Comparison of ENCODE assay signal across 28 cellular contexts in genomic region chr4:109821186-109821585, GRCh38. TPM values are rescaled to one million over a fixed set of nuclear protein-coding genes. Genes with fewer than 3 reads are reported as not detected.
DNase-seq lines count a peak whose midpoint lies in the region; ATAC-seq, FAIRE-seq and TF ChIP-seq lines count a peak whose summit lies in the region.
"Had no signal": no experiment of that assay in that cellular context is flagged by ENCODE, and none has a peak within 500 bp of the region (broad histone marks: within the 10 kb centered on the region; RNA-seq: fewer than 3 reads in every experiment).

No MANE protein-coding gene starts in this region.

- H3K4me3 ChIP-seq in breast epithelium, result no peak overlapping the region
- H3K4me3 ChIP-seq in mammary epithelial cell (replicated peaks in 1 of 3; ENCODE audit: insufficient read depth in 1 of 3, low read depth in 2 of 3, low read length in 3 of 3), result no peak overlapping the region
- H3K4me3 ChIP-seq in GM12878, result no peak overlapping the region
- H3K4me3 ChIP-seq: gastroesophageal sphincter, HAP-1, psoas muscle had no signal

- H3K4me1 ChIP-seq in breast epithelium (peaks cover 0 to 12% of the 10 kb centered on the region in 2 donors), mammary epithelial cell (ENCODE audit: insufficient read depth, low read length) (no peaks in the 10 kb centered on the region), GM12878 (ENCODE audit: control insufficient read depth, insufficient read depth, low read length) (no peaks in the 10 kb centered on the region)

- H3K9ac ChIP-seq in mammary epithelial cell (ENCODE audit: insufficient read depth, low read length), result no peak overlapping the region
- H3K9ac ChIP-seq in GM12878 (ENCODE audit: control insufficient read depth, insufficient read depth, low read length), result no peak overlapping the region

- TF ChIP-seq CTCF in breast epithelium (IDR thresholded peaks at IDR 0.05) (no peak), mammary epithelial cell (conservative IDR thresholded peaks at IDR 0.05 in 1 of 2, IDR thresholded peaks at IDR 0.05 in 1 of 2; ENCODE audit: extremely low read depth in 1 of 2, insufficient read depth in 1 of 2, low read depth in 1 of 2, low read length in 2 of 2) (no peak), GM12878 (IDR thresholded peaks at IDR 0.05 in 2 of 3, conservative IDR thresholded peaks at IDR 0.05 in 1 of 3; ENCODE audit: control insufficient read depth in 2 of 3, extremely low read depth in 1 of 3, insufficient read depth in 1 of 3, low read depth in 3 of 3, low read length in 3 of 3) (no peak)

- H3K79me2 ChIP-seq in mammary epithelial cell (ENCODE audit: insufficient read depth, low read length) (peaks cover 54% of the 10 kb centered on the region), GM12878 (ENCODE audit: control insufficient read depth, insufficient read depth, low read length) (peaks cover 18% of the 10 kb centered on the region)

- intact Hi-C loops in breast epithelium (cut with DNase I; ENCODE audit: low total_unique reads) (no loop called here), mammary epithelial cell (cut with micrococcal nuclease) (no loop called here), GM12878 (cut with micrococcal nuclease; ENCODE audit: unreplicated experiment) (no loop called here)

- peaks cover 3% of the 10 kb centered on the region for H3K36me3 ChIP-seq in breast epithelium
- H3K36me3 ChIP-seq in mammary epithelial cell (ENCODE audit: insufficient read depth, low read length), result peaks cover 42% of the 10 kb centered on the region
- H3K36me3 ChIP-seq in GM12878 (ENCODE audit: control insufficient read depth in 2 of 2, insufficient read depth in 2 of 2, low read length in 1 of 2), result peaks cover 0 to 2% of the 10 kb centered on the region in 2 experiments; a peak in 3 of 4 replicates

- TF ChIP-seq RAD21 in GM12878 (IDR thresholded peaks at IDR 0.05; ENCODE audit: insufficient read depth, low read depth, low read length), result no peak

- BruUV-seq in mammary epithelial cell (replicated peaks; lab: Mats Ljungman, UMichigan) (no TSS peak), GM12878 (replicated peaks; lab: Mats Ljungman, UMichigan) (no TSS peak)

- ATAC-seq in activated CD4-positive, CD25-positive, alpha-beta regulatory T cell treated with anti-CD3 and anti-CD28 coated beads, Interleukin-2, amount 50 U/mL, for 24 hours, result peak; percentile 59 to 74
- ATAC-seq in GM12878, result peak; percentile 11; the same call in 2 of the 3 replicates
- ATAC-seq in GM19463 (IDR thresholded peaks at IDR 0.05; ENCODE audit: unreplicated experiment), result no peak
- ATAC-seq: gastroesophageal sphincter, Panc1, psoas muscle, sciatic nerve had no signal

- 56% methylated on average over 2 of the region's 2 CpGs for WGBS in mammary epithelial cell (ENCODE audit: low coverage, missing lambda C conversion rate)
- WGBS in GM12878 (ENCODE audit: insufficient coverage, insufficient replicate concordance, low lambda C conversion rate, missing lambda C conversion rate), result 3% methylated on average over 2 of the region's 2 CpGs

- SMC1A ChIA-PET in GM12878 (lab: Charles Lee; ENCODE audit: uncharacterized antibody, unreplicated experiment), result interaction anchor here (1.2 kb wide), 1 partner anchor 16 kb away, joined by 3 read pairs; no protein-coding TSS in a partner anchor

- no peak for TF ChIP-seq POLR2A in breast epithelium (IDR thresholded peaks at IDR 0.05)
- no peak for TF ChIP-seq POLR2A in GM12878 (IDR thresholded peaks at IDR 0.05; ENCODE audit: low read depth, low read length)

- in situ Hi-C loops in mammary epithelial cell (cut with MboI; ENCODE audit: low sequenced_read_pairs in 2 of 2), result no loop called here
- in situ Hi-C loops in GM12878 (cut with MboI), result no loop called here

- H3K27me3 ChIP-seq in breast epithelium (no peaks in the 10 kb centered on the region), mammary epithelial cell (ENCODE audit: insufficient read depth, low read length) (no peaks in the 10 kb centered on the region), GM12878 (replicated peaks in 1 of 2; ENCODE audit: control insufficient read depth in 2 of 2, insufficient read depth in 2 of 2, low read length in 1 of 2) (no peaks in the 10 kb centered on the region)
- H3K27me3 ChIP-seq: gastroesophageal sphincter had no signal

- H3K27ac ChIP-seq in breast epithelium, result peak overlapping the region; percentile 5 to 56
- H3K27ac ChIP-seq in mammary epithelial cell (ENCODE audit: insufficient read depth, low read depth, low read length), result no peak overlapping the region
- H3K27ac ChIP-seq in GM12878 (ENCODE audit: control insufficient read depth, insufficient read depth), result no peak overlapping the region
- H3K27ac ChIP-seq: gastroesophageal sphincter, psoas muscle had no signal

- H3K9me3 ChIP-seq in breast epithelium, result no peaks in the 10 kb centered on the region
- no peaks in the 10 kb centered on the region for H3K9me3 ChIP-seq in mammary epithelial cell (replicated peaks; ENCODE audit: insufficient read depth, low read length)
- H3K9me3 ChIP-seq in GM12878 (replicated peaks; ENCODE audit: control insufficient read depth, insufficient read depth, low read length), result no peaks in the 10 kb centered on the region
- H3K9me3 ChIP-seq: gastroesophageal sphincter, HAP-1, psoas muscle had no signal

- RAD21 ChIA-PET in GM12878 (lab: Charles Lee; ENCODE audit: unreplicated experiment), result no interaction called here

- no peak for FAIRE-seq in GM12878 (lab: Jason Lieb, UNC)
- FAIRE-seq in RCC 7860 (lab: Jason Lieb, UNC), result no peak
- FAIRE-seq: bronchial epithelial cell, colon, G401.6 had no signal

- DNase-seq in activated CD4-positive, CD25-positive, alpha-beta regulatory T cell (lab: John Stamatoyannopoulos, UW), result no peak
- DNase-seq in breast epithelium (ENCODE audit: low spot score in 2 of 2), result no peak
- no peak for DNase-seq in mammary epithelial cell
- DNase-seq in GM12878 (ENCODE audit: low read depth, low spot score), result no peak
- DNase-seq in RCC 7860 (ENCODE audit: low spot score), result no peak
- no peak for DNase-seq in NCI-H82 treated with DMSO at 0.1 percent for 48 hours (lab: John Stamatoyannopoulos, UW; ENCODE audit: unreplicated experiment)
- DNase-seq: 8988T; activated CD4-positive, alpha-beta T cell treated with anti-CD3 and anti-CD28 coated beads, Interleukin-2, amount 50 U/mL, for 1 hour; activated effector memory CD4-positive, alpha-beta T cell treated with anti-CD3 and anti-CD28 coated beads, Interleukin-2, amount 50 U/mL, for 16 hours; DMS79; KG1; MM.1S; NCI-H2029; NCI-H526 treated with DMSO at 0.1 percent for 48 hours; psoas muscle; SHP77; stimulated activated CD4-positive, alpha-beta T cell treated with anti-CD3 and anti-CD28 coated beads, Interleukin-4, amount 100 ng/mL, for 1 hour; trophoblast cell had no signal

- CTCF ChIA-PET in mammary epithelial cell (lab: Charles Lee; ENCODE audit: low non-redundant PET) (interaction anchor here (0.6 kb wide), 1 partner anchor 388 kb away, joined by 3 read pairs; no protein-coding TSS in a partner anchor), GM12878 (lab: Yijun Ruan, JAX) (interaction anchor here (1.0 to 1.4 kb wide), 2 partner anchors 394 to 395 kb away, joined by 3 read pairs; no protein-coding TSS in a partner anchor)

- POLR2A ChIA-PET in GM12878 (lab: Charles Lee), result no interaction called here

- H2AFZ ChIP-seq in mammary epithelial cell (ENCODE audit: low read depth, low read length), result no peak overlapping the region
- no peak overlapping the region for H2AFZ ChIP-seq in GM12878 (ENCODE audit: control insufficient read depth, low read depth, low read length)

- dilution Hi-C loops in mammary epithelial cell (cut with HindIII; ENCODE audit: low sequenced_read_pairs), result no loop called here

- H4K20me1 ChIP-seq in mammary epithelial cell (ENCODE audit: insufficient read depth, low read length), result no peaks in the 10 kb centered on the region
- no peaks in the 10 kb centered on the region for H4K20me1 ChIP-seq in GM12878 (ENCODE audit: control insufficient read depth, insufficient read depth)

- no peak for TF ChIP-seq EP300 in GM12878 (IDR thresholded peaks at IDR 0.05; ENCODE audit: borderline replicate concordance in 1 of 2, control insufficient read depth in 1 of 2, low read depth in 2 of 2, low read length in 2 of 2)

- H3K4me2 ChIP-seq in mammary epithelial cell (ENCODE audit: insufficient read depth, low read depth, low read length), result no peak overlapping the region
- H3K4me2 ChIP-seq in GM12878 (ENCODE audit: control insufficient read depth, insufficient read depth), result no peak overlapping the region

RNA-seq across cellular contexts. Expression of gene GAR1, which starts 5.6 kb away (rescaled TPM):
- 1 to 10 TPM; 6.1 to 7.9 (median 7.9) TPM for total RNA-seq in breast epithelium
- 10 to 100 TPM in 1 of 2 donors, 1 to 10 TPM in 1; 3.3 to 22.7 TPM for total RNA-seq in mammary epithelial cell
- polyA plus RNA-seq in mammary epithelial cell, result 12.2 TPM
- polyA minus RNA-seq in mammary epithelial cell, result 5.1 TPM
- 3.0 and 5.1 TPM in 2 replicates for total RNA-seq in GM12878 (2013; cell fraction: nucleolus; rRNA removed)
- 11.5 and 11.7 TPM in 2 replicates for total RNA-seq in GM12878 (2014; rRNA removed)
- 13.8 and 14.7 TPM in 2 replicates for total RNA-seq in GM12878 (2014; rRNA removed; fragmentation: Illumina TruSeq; extraction: Trizol)
- 27.2 and 29.0 TPM in 2 replicates for total RNA-seq in GM12878 (2021)
- polyA plus RNA-seq in GM12878 (2011; ENCODE audit: low read depth), result 17.7 TPM
- polyA plus RNA-seq in GM12878 (2011; rRNA removed), result 30.6 and 37.6 TPM in 2 replicates
- 9.8 and 10.0 TPM in 2 replicates for polyA plus RNA-seq in GM12878 (2011; cell fraction: cytosol; rRNA removed)
- polyA plus RNA-seq in GM12878 (2011; cell fraction: nucleus; rRNA removed), result 5.3 and 8.0 TPM in 2 replicates
- polyA plus RNA-seq in GM12878 (2012), result 31.8 and 65.6 TPM in 2 replicates
- polyA plus RNA-seq in GM12878 (2014; fragmentation: Illumina TruSeq; extraction: Trizol), result 55.2 and 60.0 TPM in 2 replicates
- 10 to 100 TPM; 16.6 to 20.5 TPM for polyA plus RNA-seq in GM12878 (2014; fragmentation: Nextera tagmentation; extraction: Ambion mirVana)
- polyA plus RNA-seq in GM12878 (2014; rRNA removed), result 44.3 and 45.1 TPM in 2 replicates
- polyA plus RNA-seq in GM12878 (2016; fragmentation: Nextera tagmentation; extraction: Ambion mirVana), result 10 to 100 TPM; 59.1 to 76.3 TPM
- 1.8 and 3.5 TPM in 2 replicates for polyA minus RNA-seq in GM12878 (2011; rRNA and poly(A)+ RNA removed)
- polyA minus RNA-seq in GM12878 (2011; cell fraction: cytosol; rRNA and poly(A)+ RNA removed), result 3.1 and 4.9 TPM in 2 replicates
- polyA minus RNA-seq in GM12878 (2011; cell fraction: nucleus; rRNA and poly(A)+ RNA removed), result 1.8 and 5.1 TPM in 2 replicates

RNA-seq across cellular contexts. Expression of gene RRH, which starts 6.6 kb away (rescaled TPM):
- total RNA-seq in breast epithelium (under 1 TPM in 2 of 3 donors, not detected in 1; 0.66 to 0.73 TPM), mammary epithelial cell (under 1 TPM in 1 of 2 donors, not detected in 1; 0.33 TPM), GM12878 (2014; rRNA removed) (not detected in 2 replicates), GM12878 (2014; rRNA removed; fragmentation: Illumina TruSeq; extraction: Trizol) (not detected in 2 replicates), GM12878 (2021) (not detected in 2 replicates)
- polyA plus RNA-seq in mammary epithelial cell (0.07 TPM), GM12878 (2011; rRNA removed) (0.24 and 0.30 TPM in 2 replicates), GM12878 (2014; fragmentation: Illumina TruSeq; extraction: Trizol) (0.16 TPM in 1 of 2 replicates, not detected in the other), GM12878 (2014; fragmentation: Nextera tagmentation; extraction: Ambion mirVana) (under 1 TPM in 1 of 2 experiments, not detected in 1; 0.07 TPM), GM12878 (2014; rRNA removed) (0.06 TPM in 1 of 2 replicates, not detected in the other), GM12878 (2016; fragmentation: Nextera tagmentation; extraction: Ambion mirVana) (not detected)
- not detected for polyA minus RNA-seq in mammary epithelial cell
- total RNA-seq in GM12878 (2013; cell fraction: nucleolus; rRNA removed), result 0.69 and 0.90 TPM in 2 replicates
- not detected for polyA plus RNA-seq in GM12878 (2011; ENCODE audit: low read depth)
- 0.08 TPM in 1 of 2 replicates, not detected in the other for polyA plus RNA-seq in GM12878 (2011; cell fraction: cytosol; rRNA removed)
- polyA plus RNA-seq in GM12878 (2011; cell fraction: nucleus; rRNA removed), result 0.54 and 0.67 TPM in 2 replicates
- not detected in 2 replicates for polyA plus RNA-seq in GM12878 (2012)
- 0.41 and 0.59 TPM in 2 replicates for polyA minus RNA-seq in GM12878 (2011; rRNA and poly(A)+ RNA removed)
- not detected in 2 replicates for polyA minus RNA-seq in GM12878 (2011; cell fraction: cytosol; rRNA and poly(A)+ RNA removed)
- polyA minus RNA-seq in GM12878 (2011; cell fraction: nucleus; rRNA and poly(A)+ RNA removed), result 0.36 and 0.96 TPM in 2 replicates
- total RNA-seq: kidney epithelial cell had no signal

RNA-seq across cellular contexts. Expression of gene CFI, which starts 19.4 kb away (rescaled TPM):
- total RNA-seq in breast epithelium (10 to 100 TPM; 15.8 to 56.5 (median 32.1) TPM), mammary epithelial cell (10 to 100 TPM in 1 of 2 donors, 1 to 10 TPM in 1; 5.3 to 21.5 TPM), GM12878 (2014; rRNA removed) (not detected in 2 replicates), GM12878 (2014; rRNA removed; fragmentation: Illumina TruSeq; extraction: Trizol) (not detected in 2 replicates), GM12878 (2021) (0.28 and 0.32 TPM in 2 replicates)
- polyA plus RNA-seq in mammary epithelial cell (0.26 TPM), GM12878 (2011; rRNA removed) (0.10 and 0.15 TPM in 2 replicates), GM12878 (2014; fragmentation: Illumina TruSeq; extraction: Trizol) (not detected in 2 replicates), GM12878 (2014; fragmentation: Nextera tagmentation; extraction: Ambion mirVana) (not detected), GM12878 (2014; rRNA removed) (not detected in 2 replicates), GM12878 (2016; fragmentation: Nextera tagmentation; extraction: Ambion mirVana) (not detected)
- not detected for polyA minus RNA-seq in mammary epithelial cell
- not detected in 2 replicates for total RNA-seq in GM12878 (2013; cell fraction: nucleolus; rRNA removed)
- not detected for polyA plus RNA-seq in GM12878 (2011; ENCODE audit: low read depth)
- polyA plus RNA-seq in GM12878 (2011; cell fraction: cytosol; rRNA removed), result not detected in 2 replicates
- not detected in 2 replicates for polyA plus RNA-seq in GM12878 (2011; cell fraction: nucleus; rRNA removed)
- polyA plus RNA-seq in GM12878 (2012), result not detected in 2 replicates
- not detected in 2 replicates for polyA minus RNA-seq in GM12878 (2011; rRNA and poly(A)+ RNA removed)
- not detected in 2 replicates for polyA minus RNA-seq in GM12878 (2011; cell fraction: cytosol; rRNA and poly(A)+ RNA removed)
- polyA minus RNA-seq in GM12878 (2011; cell fraction: nucleus; rRNA and poly(A)+ RNA removed), result not detected in 2 replicates
- total RNA-seq: bronchial epithelial cell had no signal

RNA-seq across cellular contexts. Expression of gene LRIT3, which starts 26.7 kb away (rescaled TPM):
- total RNA-seq in breast epithelium (under 1 TPM; 0.16 to 0.66 (median 0.59) TPM), mammary epithelial cell (under 1 TPM in 1 of 2 donors, not detected in 1; 0.17 TPM), GM12878 (2014; rRNA removed) (0.11 TPM in 1 of 2 replicates, not detected in the other), GM12878 (2014; rRNA removed; fragmentation: Illumina TruSeq; extraction: Trizol) (0.05 TPM in 1 of 2 replicates, not detected in the other), GM12878 (2021) (not detected in 2 replicates)
- polyA plus RNA-seq in mammary epithelial cell (0.01 TPM), GM12878 (2011; rRNA removed) (0.13 and 0.20 TPM in 2 replicates), GM12878 (2014; fragmentation: Illumina TruSeq; extraction: Trizol) (0.06 TPM in 1 of 2 replicates, not detected in the other), GM12878 (2014; fragmentation: Nextera tagmentation; extraction: Ambion mirVana) (not detected), GM12878 (2014; rRNA removed) (0.10 and 0.14 TPM in 2 replicates), GM12878 (2016; fragmentation: Nextera tagmentation; extraction: Ambion mirVana) (under 1 TPM in 1 of 2 experiments, not detected in 1; 0.04 TPM)
- polyA minus RNA-seq in mammary epithelial cell, result not detected
- total RNA-seq in GM12878 (2013; cell fraction: nucleolus; rRNA removed), result 0.32 and 0.46 TPM in 2 replicates
- polyA plus RNA-seq in GM12878 (2011; ENCODE audit: low read depth), result 0.08 TPM
- polyA plus RNA-seq in GM12878 (2011; cell fraction: cytosol; rRNA removed), result 0.06 and 0.07 TPM in 2 replicates
- polyA plus RNA-seq in GM12878 (2011; cell fraction: nucleus; rRNA removed), result 0.41 and 0.51 TPM in 2 replicates
- 0.07 and 0.11 TPM in 2 replicates for polyA plus RNA-seq in GM12878 (2012)
- polyA minus RNA-seq in GM12878 (2011; rRNA and poly(A)+ RNA removed), result 0.21 and 0.22 TPM in 2 replicates
- polyA minus RNA-seq in GM12878 (2011; cell fraction: cytosol; rRNA and poly(A)+ RNA removed), result not detected in 2 replicates
- polyA minus RNA-seq in GM12878 (2011; cell fraction: nucleus; rRNA and poly(A)+ RNA removed), result 0.24 and 0.29 TPM in 2 replicates

Comparison
In these comparisons a context has a peak if more than half of its experiments do, and no peak if none do; other contexts are left out.
1. H3K27ac ChIP-seq: peak in breast epithelium (2 of 2); none in mammary epithelial cell (single experiment) and GM12878 (single experiment).
2. RNA of gene CFI, which starts 19.4 kb away (total RNA-seq): 15.8 to 56.5 TPM in breast epithelium and 5.3 to 21.5 TPM in mammary epithelial cell; 0.28 to 0.32 TPM in GM12878; every median in the first group is over 4 times any median in the second.